ENCODE assay signal across 21 cellular contexts in the genomic region with DNA sequence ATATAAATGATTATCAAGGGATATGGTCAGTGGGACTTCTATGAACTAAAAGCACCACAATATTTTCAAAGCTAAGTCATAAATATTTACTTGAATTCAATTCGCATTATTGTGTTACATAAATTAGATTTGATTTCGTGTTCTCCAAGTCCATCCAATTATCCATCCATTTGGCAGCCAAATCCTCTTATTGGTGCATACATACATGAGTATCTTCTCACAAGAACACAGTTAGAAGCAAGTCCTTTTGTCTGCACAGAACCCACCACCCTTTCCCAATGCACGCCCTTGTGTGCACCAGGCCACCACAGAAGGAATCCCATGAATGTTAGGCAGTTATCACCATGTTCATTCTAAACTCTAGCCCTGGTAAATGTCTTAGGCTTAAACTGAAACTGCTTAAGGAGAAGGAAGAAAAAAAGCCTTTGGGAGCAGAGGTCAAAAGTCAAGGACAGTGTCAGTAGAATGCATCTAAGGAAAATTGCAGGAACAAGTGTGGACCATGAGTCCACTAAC.
DNase-seq lines count a peak whose midpoint lies in the region; ATAC-seq and TF ChIP-seq lines count a peak whose summit lies in the region.
"Had no signal": no experiment of that assay in that cellular context is flagged by ENCODE, and none has a peak within 500 bp of the region (broad histone marks: within the 10 kb centered on the region; RNA-seq: fewer than 3 reads in every experiment).

No MANE protein-coding gene starts in this region.

- peaks cover 30% of the 10 kb centered on the region for H3K4me1 Mint-ChIP-seq in neural progenitor cell
- H3K4me1 Mint-ChIP-seq: CD4-positive, CD25-positive, alpha-beta regulatory T cell had no signal

- H3K9me3 ChIP-seq in heart left ventricle (no peaks in the 10 kb centered on the region), neural progenitor cell (ENCODE audit: low read depth) (no peaks in the 10 kb centered on the region)
- H3K9me3 ChIP-seq: MG63 had no signal

- no peaks in the 10 kb centered on the region for H3K9me3 Mint-ChIP-seq in neural progenitor cell

- no peak overlapping the region for H3K4me3 ChIP-seq in heart left ventricle
- no peak overlapping the region for H3K4me3 ChIP-seq in choroid plexus epithelial cell (ENCODE audit: low read depth, low read length)
- H3K4me3 ChIP-seq in neural progenitor cell = no peak overlapping the region
- H3K4me3 ChIP-seq: MG63, SK-N-MC had no signal

- no peaks in the 10 kb centered on the region for H3K36me3 Mint-ChIP-seq in neural progenitor cell
- H3K36me3 Mint-ChIP-seq: CD4-positive, CD25-positive, alpha-beta regulatory T cell had no signal

- peaks cover 0 to 4% (median 0%) of the 10 kb centered on the region in 9 donors for H3K36me3 ChIP-seq in heart left ventricle
- H3K36me3 ChIP-seq in neural progenitor cell = no peaks in the 10 kb centered on the region
- H3K36me3 ChIP-seq: MG63 had no signal

- H3K27ac Mint-ChIP-seq in neural progenitor cell = no peak overlapping the region
- H3K27ac Mint-ChIP-seq: CD4-positive, CD25-positive, alpha-beta regulatory T cell had no signal

- H3K9ac ChIP-seq in neural progenitor cell = no peak overlapping the region

- H3K27me3 ChIP-seq in heart left ventricle = no peaks in the 10 kb centered on the region
- H3K27me3 ChIP-seq in neural progenitor cell = no peaks in the 10 kb centered on the region
- H3K27me3 ChIP-seq: MG63 had no signal

- no peak for TF ChIP-seq POLR2A in heart left ventricle (IDR thresholded peaks at IDR 0.05)

- peaks cover 3% of the 10 kb centered on the region for H3K27me3 Mint-ChIP-seq in neural progenitor cell (ENCODE audit: insufficient read depth, low read depth)
- H3K27me3 Mint-ChIP-seq: CD4-positive, CD25-positive, alpha-beta regulatory T cell had no signal

- H3K4me1 ChIP-seq in heart left ventricle = peaks cover 0 to 16% (median 4%) of the 10 kb centered on the region in 12 donors
- H3K4me1 ChIP-seq in neural progenitor cell = peaks cover 29% of the 10 kb centered on the region

- ATAC-seq in Right ventricle myocardium superior (ENCODE audit: poor library complexity) (peak; percentile 34), heart left ventricle (no peak), GM21786 (IDR thresholded peaks at IDR 0.05; ENCODE audit: unreplicated experiment) (no peak), GM18909 (IDR thresholded peaks at IDR 0.05; ENCODE audit: poor library complexity, unreplicated experiment) (no peak)

- intact Hi-C loops in Right ventricle myocardium superior (cut with DNase I) = loop anchor here (10.0 kb wide), 2 partner anchors 227 to 243 kb away; no protein-coding TSS in a partner anchor
- intact Hi-C loops in heart left ventricle (cut with DNase I) = loop anchor here in 6 of 10 donors (10.0 kb wide), 3 partner anchors 227 to 243 kb away; partner anchors contain the start of gene PDGFD (in 1 of the 6)

- no peak overlapping the region for H3K4me3 Mint-ChIP-seq in neural progenitor cell
- H3K4me3 Mint-ChIP-seq: CD4-positive, CD25-positive, alpha-beta regulatory T cell had no signal

- H3F3A ChIP-seq in neural progenitor cell (ENCODE audit: low read depth) = no peaks in the 10 kb centered on the region

- H3K79me2 ChIP-seq in neural progenitor cell (ENCODE audit: low read depth) = no peaks in the 10 kb centered on the region

- TF ChIP-seq CTCF in heart left ventricle (IDR thresholded peaks at IDR 0.05) = no peak
- no peak for TF ChIP-seq CTCF in choroid plexus epithelial cell (conservative IDR thresholded peaks at IDR 0.05; ENCODE audit: low read depth, low read length)
- TF ChIP-seq CTCF in neural progenitor cell (IDR thresholded peaks at IDR 0.05) = no peak

- no peak for DNase-seq in Right ventricle myocardium superior
- DNase-seq in heart left ventricle = no peak
- DNase-seq in NCI-H82 treated with DMSO at 0.1 percent for 48 hours (lab: John Stamatoyannopoulos, UW; ENCODE audit: unreplicated experiment) = peak; percentile 63
- DNase-seq in choroid plexus epithelial cell (ENCODE audit: low read depth) = peak; percentile 26
- peak; percentile 9 for DNase-seq in neural progenitor cell (ENCODE audit: low spot score)
- DNase-seq in nucleus accumbens (lab: John Stamatoyannopoulos, UW) = no peak
- DNase-seq: CD4-positive, CD25-positive, alpha-beta regulatory T cell; DMS153; DND-41; MG63; NCI-H1105 treated with DMSO at 0.1 percent for 48 hours; NCI-H146; NCI-H1930; NCI-H2107; NCI-H748 treated with DMSO at 0.1 percent for 48 hours; NK-92 treated with Interleukin-12 subunit alpha and Interleukin-12 subunit beta, amount 100 ng/mL, for 24 hours; SHP77 treated with DMSO at 0.1 percent for 48 hours had no signal

- no peak overlapping the region for H2AFZ ChIP-seq in neural progenitor cell (replicated peaks)

- H4K20me1 ChIP-seq in neural progenitor cell (ENCODE audit: low read depth) = no peaks in the 10 kb centered on the region

- 96 to 99% (median 96%) methylated on average over 3 of the region's 3 CpGs for WGBS in heart left ventricle, 4 donors

- H3K4me2 ChIP-seq in neural progenitor cell = no peak overlapping the region

- H3K27ac ChIP-seq in heart left ventricle (no peak overlapping the region), neural progenitor cell (no peak overlapping the region)
- H3K27ac ChIP-seq: RWPE1, SK-N-MC had no signal

Comparison
In these comparisons a context has a peak if more than half of its experiments do, and no peak if none do; other contexts are left out.
1. DNase-seq: peak in NCI-H82 treated with DMSO at 0.1 percent for 48 hours (single experiment), choroid plexus epithelial cell (single experiment) and neural progenitor cell (single experiment); none in Right ventricle myocardium superior (single experiment), heart left ventricle (0 of 5) and nucleus accumbens (0 of 56).